In the genomic region with DNA sequence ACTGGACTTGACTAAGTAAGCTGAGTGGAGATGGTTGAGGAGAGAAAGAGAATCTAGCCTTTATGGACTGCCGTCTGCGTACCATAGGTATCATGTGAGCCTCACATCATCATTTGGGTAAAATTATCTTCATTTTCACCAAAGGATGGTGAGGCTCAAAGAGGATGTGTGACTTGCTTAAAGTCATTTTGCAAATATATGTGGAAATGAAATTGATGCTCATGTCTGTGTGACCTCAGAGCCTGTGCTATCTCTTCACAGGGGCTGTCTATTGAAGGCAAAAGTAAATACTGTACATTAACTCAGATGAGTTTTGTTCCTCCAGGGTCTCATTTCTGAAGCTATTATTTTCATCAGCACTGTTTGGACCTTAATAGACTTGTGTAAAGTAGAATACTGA, we compare ENCODE assay signal across 23 cellular contexts.
"Had no signal": no experiment of that assay in that cellular context is flagged by ENCODE, and none has a peak within 500 bp of the region (broad histone marks: within the 10 kb centered on the region; RNA-seq: fewer than 3 reads in every experiment).

No MANE protein-coding gene starts in this region.

- H3K9me3 ChIP-seq: esophagus muscularis mucosa, gastroesophageal sphincter, lower lobe of right lung, ovary, psoas muscle, sigmoid colon, suprapubic skin had no signal

- H3K27me3 ChIP-seq: esophagus muscularis mucosa, foreskin keratinocyte, gastroesophageal sphincter, ovary, sigmoid colon, suprapubic skin had no signal

- DNase-seq: dermis blood vessel endothelial cell; effector memory CD4-positive, alpha-beta T cell; foreskin keratinocyte; hypothalamus; immature natural killer cell; left ventricle myocardium superior; lower lobe of right lung; naive thymus-derived CD8-positive, alpha-beta T cell; nephron progenitor cell; occipital lobe; ovary; posterior cingulate gyrus; psoas muscle; right cardiac atrium; sigmoid colon; stimulated activated CD4-positive, alpha-beta T cell treated with anti-CD3 and anti-CD28 coated beads, Interleukin-4, amount 100 ng/mL, for 4 hours; stimulated activated naive CD8-positive, alpha-beta T cell treated with anti-CD3 and anti-CD28 coated beads, Interleukin-15, amount 100 ng/mL, for 72 hours; trophoblast cell had no signal

- H3K4me3 Mint-ChIP-seq: immature natural killer cell; naive thymus-derived CD8-positive, alpha-beta T cell; nephron progenitor cell; stimulated activated memory B cell treated with anti-CD40 and anti-IgM and Interleukin-4, amounts not matched to agents 10 μg/mL and 1 μg/mL and 100 μg/mL, for 72 hours; stimulated activated naive CD8-positive, alpha-beta T cell treated with anti-CD3 and anti-CD28 coated beads, Interleukin-15, amount 100 ng/mL, for 72 hours had no signal

- H3K27me3 Mint-ChIP-seq: naive thymus-derived CD8-positive, alpha-beta T cell; stimulated activated memory B cell treated with anti-CD40 and anti-IgM and Interleukin-4, amounts not matched to agents 10 μg/mL and 1 μg/mL and 100 μg/mL, for 72 hours; stimulated activated naive CD8-positive, alpha-beta T cell treated with anti-CD3 and anti-CD28 coated beads, Interleukin-15, amount 100 ng/mL, for 72 hours had no signal

- H3K27ac ChIP-seq: coronary artery, esophagus muscularis mucosa, foreskin keratinocyte, gastroesophageal sphincter, lower lobe of right lung, ovary, psoas muscle, sigmoid colon, suprapubic skin had no signal

- H3K4me1 Mint-ChIP-seq: immature natural killer cell; naive thymus-derived CD8-positive, alpha-beta T cell; nephron progenitor cell; stimulated activated memory B cell treated with anti-CD40 and anti-IgM and Interleukin-4, amounts not matched to agents 10 μg/mL and 1 μg/mL and 100 μg/mL, for 72 hours; stimulated activated naive CD8-positive, alpha-beta T cell treated with anti-CD3 and anti-CD28 coated beads, Interleukin-15, amount 100 ng/mL, for 72 hours had no signal

- H3K4me3 ChIP-seq: coronary artery, esophagus muscularis mucosa, gastroesophageal sphincter, lower lobe of right lung, ovary, psoas muscle, sigmoid colon, suprapubic skin had no signal

- H3K4me1 ChIP-seq: esophagus muscularis mucosa, foreskin keratinocyte, gastroesophageal sphincter, lower lobe of right lung, psoas muscle, sigmoid colon, suprapubic skin had no signal

- H3K36me3 ChIP-seq: ovary had no signal

- H3K27ac Mint-ChIP-seq: immature natural killer cell; naive thymus-derived CD8-positive, alpha-beta T cell; nephron progenitor cell; stimulated activated memory B cell treated with anti-CD40 and anti-IgM and Interleukin-4, amounts not matched to agents 10 μg/mL and 1 μg/mL and 100 μg/mL, for 72 hours; stimulated activated naive CD8-positive, alpha-beta T cell treated with anti-CD3 and anti-CD28 coated beads, Interleukin-15, amount 100 ng/mL, for 72 hours had no signal

- ATAC-seq: foreskin keratinocyte; gastroesophageal sphincter; left ventricle myocardium superior; lower lobe of right lung; naive thymus-derived CD8-positive, alpha-beta T cell; psoas muscle; right cardiac atrium; stimulated activated memory B cell treated with anti-CD40 and anti-IgM and Interleukin-4, amounts not matched to agents 10 μg/mL and 1 μg/mL and 100 μg/mL, for 72 hours; stimulated activated naive CD8-positive, alpha-beta T cell treated with anti-CD3 and anti-CD28 coated beads, Interleukin-15, amount 100 ng/mL, for 72 hours had no signal

- H3K9me3 Mint-ChIP-seq: immature natural killer cell; nephron progenitor cell; stimulated activated memory B cell treated with anti-CD40 and anti-IgM and Interleukin-4, amounts not matched to agents 10 μg/mL and 1 μg/mL and 100 μg/mL, for 72 hours; stimulated activated naive CD8-positive, alpha-beta T cell treated with anti-CD3 and anti-CD28 coated beads, Interleukin-15, amount 100 ng/mL, for 72 hours had no signal
